24 cellular contexts compared by ENCODE assay signal in the genomic region with DNA sequence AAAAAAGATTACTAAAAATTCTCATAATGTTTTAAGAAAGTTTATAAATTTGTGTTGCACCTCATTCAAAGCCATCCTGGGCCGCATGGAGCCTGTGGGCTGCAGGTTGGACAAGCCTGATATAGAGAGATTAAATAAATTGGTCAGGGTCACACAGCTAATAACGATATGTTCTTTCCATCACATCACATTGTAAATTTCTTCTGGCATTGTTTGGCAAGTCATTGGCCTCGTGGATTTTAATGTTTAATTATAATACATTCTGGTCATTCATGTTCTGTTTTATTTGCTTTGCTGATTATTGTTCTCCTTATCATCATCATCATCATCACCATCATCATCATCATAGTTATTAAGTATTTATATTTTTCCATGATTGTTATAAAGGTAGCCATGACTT.
"Had no signal": no experiment of that assay in that cellular context is flagged by ENCODE, and none has a peak within 500 bp of the region (broad histone marks: within the 10 kb centered on the region; RNA-seq: fewer than 3 reads in every experiment).

No MANE protein-coding gene starts in this region.

- ATAC-seq: natural killer cell treated with Interleukin-12 subunit alpha and Interleukin-12 subunit beta and Interleukin-15 and Interleukin-18, amount 100 ng/mL, for 72 hours; pancreas; psoas muscle; right cardiac atrium; right lobe of liver; stimulated activated effector memory CD8-positive, alpha-beta T cell treated with anti-CD3 and anti-CD28 coated beads, Interleukin-12 subunit alpha, Interleukin-12 subunit beta, amount 100 ng/mL, for 72 hours; stimulated activated naive B cell treated with anti-CD40 and anti-IgM and Interleukin-4, amounts not matched to agents 10 μg/mL and 1 μg/mL and 100 μg/mL, for 72 hours had no signal

- H3K27ac ChIP-seq: neutrophil, pancreas, psoas muscle, right lobe of liver, sigmoid colon, stomach, thoracic aorta, thyroid gland, tibial nerve, upper lobe of left lung, vagina had no signal

- DNase-seq: nephron progenitor cell; pancreas; psoas muscle; right cardiac atrium; right lobe of liver; sigmoid colon; small intestine; stimulated activated CD4-positive, alpha-beta T cell treated with anti-CD3 and anti-CD28 coated beads, Interleukin-15, amount 100 ng/mL, for 24 hours; stimulated activated CD4-positive, alpha-beta T cell treated with anti-CD3 and anti-CD28 coated beads, Interleukin-2, amount 100 ng/mL, for 24 hours; stimulated activated CD4-positive, alpha-beta T cell treated with anti-CD3 and anti-CD28 coated beads, Interleukin-2, amount 100 ng/mL, for 48 hours; stimulated activated CD4-positive, alpha-beta T cell treated with anti-CD3 and anti-CD28 coated beads, Interleukin-4, amount 100 ng/mL, for 24 hours; stimulated activated naive B cell treated with anti-CD40 and anti-IgM and Interleukin-4, amounts not matched to agents 10 μg/mL and 1 μg/mL and 100 μg/mL, for 72 hours; stimulated activated naive CD4-positive, alpha-beta T cell treated with Interleukin-2 at 50 U/mL for 16 hours; stomach; thyroid gland; trophoblast cell; upper lobe of left lung had no signal

- FAIRE-seq: pancreas, small intestine, urothelium cell line had no signal
